Comparison of ENCODE assay signal across 1 cellular context in genomic region chr7:4738711-4739527, GRCh38.
A peak's percentile ranks its signal among the peaks of the same experiment; 100 is the strongest.
TF ChIP-seq lines count a peak whose summit lies in the region.

No MANE protein-coding gene starts in this region.

TF ChIP-seq in K562, 482 proteins besides CTCF, POLR2A, EP300 and RAD21 (continued from another document and continues in another):
- TF ChIP-seq HES1 (IDR thresholded peaks at IDR 0.05; ENCODE audit: low read depth), result no peak
- 0 out of 2 replicates have a peak, but pooled peaks have one; percentile 14 for TF ChIP-seq THAP12 (CRISPR knock-in tag; IDR thresholded peaks at IDR 0.05)
- TF ChIP-seq RCOR1 (IDR thresholded peaks at IDR 0.05; ENCODE audit: borderline replicate concordance in 1 of 2, low read depth in 2 of 2, low read length in 2 of 2), result peak in 1 of 2 experiments; percentile 61; a peak in 2 of 4 replicates
- no peak for TF ChIP-seq ZNF212 (CRISPR knock-in tag; IDR thresholded peaks at IDR 0.05)
- TF ChIP-seq TBL1XR1 (IDR thresholded peaks at IDR 0.05; ENCODE audit: low read length in 2 of 2), result no peak
- no peak for TF ChIP-seq AFF4 (CRISPR knock-in tag; IDR thresholded peaks at IDR 0.05)
- TF ChIP-seq TSC22D4 (tag; IDR thresholded peaks at IDR 0.05), result no peak
- no peak for TF ChIP-seq KHSRP (IDR thresholded peaks at IDR 0.05)
- TF ChIP-seq SREBF2 (CRISPR knock-in tag; IDR thresholded peaks at IDR 0.05), result no peak
- TF ChIP-seq MBD2 (IDR thresholded peaks at IDR 0.05; ENCODE audit: borderline replicate concordance, low read depth), result peak; percentile 8; the same call in 1 of the 2 replicates
- TF ChIP-seq ZNF699 (CRISPR knock-in tag; IDR thresholded peaks at IDR 0.05; ENCODE audit: insufficient replicate concordance), result no peak
- TF ChIP-seq RREB1 (CRISPR knock-in tag; IDR thresholded peaks at IDR 0.05), result no peak
- 0 out of 2 replicates have a peak, but pooled peaks have one; percentile 9 for TF ChIP-seq KLF16 (IDR thresholded peaks at IDR 0.05)
- TF ChIP-seq MBD1 (CRISPR knock-in tag; IDR thresholded peaks at IDR 0.05), result no peak
- TF ChIP-seq E4F1 (CRISPR knock-in tag; IDR thresholded peaks at IDR 0.05; ENCODE audit: borderline replicate concordance), result no peak
- no peak for TF ChIP-seq KDM5B (IDR thresholded peaks at IDR 0.05; ENCODE audit: insufficient replicate concordance, low read depth, low read length)
- no peak for TF ChIP-seq CHD1 (IDR thresholded peaks at IDR 0.05; ENCODE audit: low read length)
- peak; percentile 88 for TF ChIP-seq MAFG (tag; conservative IDR thresholded peaks at IDR 0.05)
- TF ChIP-seq RERE (CRISPR knock-in tag; IDR thresholded peaks at IDR 0.05; ENCODE audit: borderline replicate concordance), result no peak
- no peak for TF ChIP-seq TAF9B (IDR thresholded peaks at IDR 0.05; ENCODE audit: partially characterized antibody)
- peak; percentile 55; the same call in 1 of the 2 replicates for TF ChIP-seq NCOR1 (IDR thresholded peaks at IDR 0.05)
- 0 out of 2 replicates have a peak, but pooled peaks have one; percentile 40 for TF ChIP-seq CREB3L1 (IDR thresholded peaks at IDR 0.05; ENCODE audit: borderline replicate concordance, low read depth)
